In the genomic region with DNA sequence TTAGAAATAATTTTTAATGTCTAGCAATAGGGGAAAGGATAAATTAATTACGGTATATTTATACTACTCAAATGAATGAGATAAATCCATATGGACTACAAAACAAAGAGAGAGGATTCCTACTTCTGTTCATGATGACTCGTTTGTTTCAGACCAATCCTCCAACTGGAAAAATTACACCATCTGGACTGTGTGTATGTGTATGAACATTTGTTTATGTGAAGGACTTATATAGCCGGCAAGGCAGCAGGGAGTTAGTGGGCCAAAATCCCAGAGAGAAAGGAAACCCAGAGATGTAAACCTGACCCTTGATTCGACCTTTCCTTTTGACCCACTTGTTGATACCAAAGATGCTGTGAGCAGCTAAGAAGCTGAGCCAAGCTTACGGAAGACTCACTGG, we compare ENCODE assay signal across 19 cellular contexts. TPM values are rescaled to one million over a fixed set of nuclear protein-coding genes. Genes with fewer than 3 reads are reported as not detected.
A peak's percentile ranks its signal among the peaks of the same experiment; 100 is the strongest.
DNase-seq lines count a peak whose midpoint lies in the region; TF ChIP-seq lines count a peak whose summit lies in the region.
"Had no signal": no experiment of that assay in that cellular context is flagged by ENCODE, and none has a peak within 500 bp of the region (broad histone marks: within the 10 kb centered on the region; RNA-seq: fewer than 3 reads in every experiment).

No MANE protein-coding gene starts in this region.

- no CpG with 5 or more reads among the region's 5 CpGs for WGBS in trophoblast cell (ENCODE audit: extremely low coverage, insufficient coverage, insufficient read length)
- 90 to 93% methylated on average over 5 of the region's 5 CpGs for WGBS in thyroid gland, 2 donors

- H3K27ac ChIP-seq in trophoblast cell (ENCODE audit: low read depth, low read length) (no peak overlapping the region), thyroid gland (no peak overlapping the region)
- H3K27ac ChIP-seq: BLaER1, GM23248, RWPE1, SJCRH30 had no signal

- no peak overlapping the region for H2BK120ac ChIP-seq in trophoblast cell (ENCODE audit: insufficient read depth, low read length, poor library complexity)

- in situ Hi-C loops in GM13976 (cut with MboI; ENCODE audit: low sequenced_read_pairs, unreplicated experiment): no loop called here

- no peak overlapping the region for H3K14ac ChIP-seq in trophoblast cell (ENCODE audit: low read length)

- no peak overlapping the region for H2AFZ ChIP-seq in trophoblast cell (ENCODE audit: insufficient read depth, low read length, poor library complexity)
- H2AFZ ChIP-seq: GM23248 had no signal

- H2AK5ac ChIP-seq in trophoblast cell (ENCODE audit: low read length): no peak overlapping the region

- H2BK12ac ChIP-seq in trophoblast cell (ENCODE audit: low read length): no peak overlapping the region

- no peaks in the 10 kb centered on the region for H3K36me3 ChIP-seq in MG63
- H3K36me3 ChIP-seq in trophoblast cell (ENCODE audit: control insufficient read depth in 1 of 2, insufficient read depth in 2 of 2, low read length in 2 of 2): no peaks in the 10 kb centered on the region
- H3K36me3 ChIP-seq in thyroid gland: no peaks in the 10 kb centered on the region
- H3K36me3 ChIP-seq: BLaER1, SJCRH30 had no signal

- H3K4me1 ChIP-seq in trophoblast cell (ENCODE audit: control insufficient read depth in 1 of 2, insufficient read depth in 2 of 2, low read length in 2 of 2) (no peaks in the 10 kb centered on the region), thyroid gland (no peaks in the 10 kb centered on the region)

- no peak for TF ChIP-seq POLR2A in thyroid gland (IDR thresholded peaks at IDR 0.05)

- H3K9me3 ChIP-seq in MG63: no peaks in the 10 kb centered on the region
- no peaks in the 10 kb centered on the region for H3K9me3 ChIP-seq in trophoblast cell (ENCODE audit: insufficient read depth, low read depth, low read length)
- H3K9me3 ChIP-seq in thyroid gland: no peaks in the 10 kb centered on the region
- H3K9me3 ChIP-seq: BLaER1 had no signal

- no peak overlapping the region for H3K4ac ChIP-seq in trophoblast cell (ENCODE audit: low read depth, low read length)

- no peaks in the 10 kb centered on the region for H3K79me1 ChIP-seq in trophoblast cell (ENCODE audit: low read length)

- H3K18ac ChIP-seq in trophoblast cell (ENCODE audit: low read length): no peak overlapping the region

- H3K4me2 ChIP-seq in trophoblast cell (ENCODE audit: low read length): no peak overlapping the region
- H3K4me2 ChIP-seq: BLaER1 had no signal

- no peak for TF ChIP-seq CTCF in thyroid gland (IDR thresholded peaks at IDR 0.05)
- no peak for TF ChIP-seq CTCF in GM13976 (IDR thresholded peaks at IDR 0.05; ENCODE audit: borderline replicate concordance, control extremely low read depth, extremely low read depth, insufficient read depth, missing control alignments)

- no peak overlapping the region for H2BK5ac ChIP-seq in trophoblast cell (ENCODE audit: low read depth, low read length, poor library complexity)

- H3K23ac ChIP-seq in trophoblast cell (ENCODE audit: low read length): peak overlapping the region; percentile 21

- no peak overlapping the region for H3K4me3 ChIP-seq in MG63
- H3K4me3 ChIP-seq in trophoblast cell (ENCODE audit: low read depth, low read length): no peak overlapping the region
- H3K4me3 ChIP-seq in thyroid gland (replicated peaks in 1 of 3): no peak overlapping the region
- H3K4me3 ChIP-seq: BLaER1, GM23248, SJCRH30 had no signal

- no peak overlapping the region for H4K12ac ChIP-seq in trophoblast cell (ENCODE audit: low read depth, low read length)

- H3K9ac ChIP-seq in trophoblast cell (ENCODE audit: low read length): no peak overlapping the region
- H3K9ac ChIP-seq: BLaER1, GM23248 had no signal

- intact Hi-C loops in thyroid gland (cut with DNase I): no loop called here

- H3K27me3 ChIP-seq in MG63 (no peaks in the 10 kb centered on the region), trophoblast cell (ENCODE audit: insufficient read depth, low read length) (no peaks in the 10 kb centered on the region), thyroid gland (no peaks in the 10 kb centered on the region)
- H3K27me3 ChIP-seq: BLaER1, SJCRH30 had no signal

- H3K79me2 ChIP-seq in trophoblast cell (ENCODE audit: control insufficient read depth, insufficient read depth, low read length, poor library complexity): no peaks in the 10 kb centered on the region

- H4K8ac ChIP-seq in trophoblast cell (ENCODE audit: low read depth, low read length): no peak overlapping the region

- no peak overlapping the region for H4K91ac ChIP-seq in trophoblast cell (ENCODE audit: low read depth, low read length)

- DNase-seq in ELR (ENCODE audit: low read depth) (peak; percentile 65), MG63 (peak; percentile 47), fibroblast of peridontal ligament (ENCODE audit: extremely low read depth) (peak; percentile 58), trophoblast cell (no peak), thyroid gland (no peak), GM13976 (ENCODE audit: low spot score) (no peak), NCI-H82 treated with DMSO at 0.1 percent for 48 hours (lab: John Stamatoyannopoulos, UW; ENCODE audit: unreplicated experiment) (no peak)
- DNase-seq: CD8-positive, alpha-beta T cell; DMS79; GM23248; KBM-7; NCI-H1092; NCI-H345; NCI-H526; NK-92 treated with Interleukin-12 subunit alpha and Interleukin-12 subunit beta, amount 100 ng/mL, for 24 hours had no signal

RNA-seq across cellular contexts. Expression of a gene that starts 20.1 kb away (rescaled TPM):
- not detected in 2 replicates for total RNA-seq in MG63 (2014; rRNA removed; shearing (Covaris generic); ENCODE audit: low replicate concordance)
- not detected in 2 replicates for polyA plus RNA-seq in trophoblast cell (2013)
- total RNA-seq in thyroid gland: not detected
- total RNA-seq: CD8-positive, alpha-beta T cell; GM23248; OCI-LY7 had no signal
- polyA plus RNA-seq: GM23248 had no signal

RNA-seq across cellular contexts. Expression of a gene that starts 36.1 kb away (rescaled TPM):
- 8.7 and 13.2 TPM in 2 replicates for total RNA-seq in MG63 (2014; rRNA removed; shearing (Covaris generic); ENCODE audit: low replicate concordance)
- polyA plus RNA-seq in trophoblast cell (2013): 4.0 and 4.2 TPM in 2 replicates
- total RNA-seq in thyroid gland: 10 to 100 TPM; 10.1 to 13.6 (median 12.8) TPM

Comparison
In these comparisons a context has a peak if more than half of its experiments do, and no peak if none do; other contexts are left out.
1. DNase-seq: peak in ELR (single experiment), MG63 (single experiment) and fibroblast of peridontal ligament (single experiment); none in trophoblast cell (0 of 2), thyroid gland (0 of 2), GM13976 (single experiment) and NCI-H82 treated with DMSO at 0.1 percent for 48 hours (single experiment).